In the genomic region with DNA sequence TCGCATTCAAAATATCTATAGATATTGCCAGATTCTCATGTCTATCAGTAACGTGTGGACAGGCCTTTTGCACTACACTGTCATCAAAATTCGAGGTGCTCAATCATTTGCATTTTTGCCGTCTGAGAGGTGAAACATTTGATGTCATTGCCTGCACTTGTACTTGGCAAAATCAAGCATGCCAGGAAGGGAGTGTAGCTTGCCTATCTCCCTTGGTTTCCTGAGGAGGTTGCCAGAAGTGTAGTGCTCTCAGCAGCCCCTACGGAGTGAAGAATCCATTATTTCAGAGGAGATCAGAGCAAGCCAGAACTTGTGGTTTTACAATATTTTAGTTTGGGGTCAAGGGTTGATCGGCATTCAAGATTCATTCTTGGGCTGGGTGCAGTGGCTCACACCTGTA, we compare ENCODE assay signal across 35 cellular contexts. TPM values are rescaled to one million over a fixed set of nuclear protein-coding genes. Genes with fewer than 3 reads are reported as not detected.
"Had no signal": no experiment of that assay in that cellular context is flagged by ENCODE, and none has a peak within 500 bp of the region (broad histone marks: within the 10 kb centered on the region; RNA-seq: fewer than 3 reads in every experiment).

No MANE protein-coding gene starts in this region.

- H3K27ac Mint-ChIP-seq: natural killer cell; nephron; neural progenitor cell; progenitor cell of endocrine pancreas; stimulated activated memory B cell treated with anti-CD40 and anti-IgM and Interleukin-4, amounts not matched to agents 10 μg/mL and 1 μg/mL and 100 μg/mL, for 72 hours; stimulated activated naive CD8-positive, alpha-beta T cell treated with anti-CD3 and anti-CD28 coated beads, Interleukin-15, amount 100 ng/mL, for 72 hours; type B pancreatic cell had no signal

- H3K9me3 Mint-ChIP-seq: neural progenitor cell; stimulated activated naive CD8-positive, alpha-beta T cell treated with anti-CD3 and anti-CD28 coated beads, Interleukin-15, amount 100 ng/mL, for 72 hours; type B pancreatic cell had no signal

- H3K36me3 ChIP-seq: neural progenitor cell, ovary, spleen, suprapubic skin, tibial artery, transverse colon, upper lobe of right lung, uterus had no signal

- H3K27ac ChIP-seq: neural progenitor cell, ovary, parathyroid adenoma, psoas muscle, skin epidermis, spleen, suprapubic skin, testis, tibial artery, transverse colon, upper lobe of right lung, uterus had no signal

- H3K4me1 Mint-ChIP-seq: natural killer cell; nephron; neural progenitor cell; stimulated activated naive CD8-positive, alpha-beta T cell treated with anti-CD3 and anti-CD28 coated beads, Interleukin-15, amount 100 ng/mL, for 72 hours had no signal

- DNase-seq: natural killer cell; occipital lobe; ovary; posterior cingulate gyrus; psoas muscle; right cardiac atrium; spleen; stimulated activated CD4-positive, alpha-beta T cell treated with anti-CD3 and anti-CD28 coated beads, Interleukin-12 subunit alpha, Interleukin-12 subunit beta, amount 100 ng/mL, for 4 hours; stimulated activated CD4-positive, alpha-beta T cell treated with anti-CD3 and anti-CD28 coated beads, Interleukin-1b, Interleukin-23, amount 100 ng/mL, for 48 hours; stimulated activated CD4-positive, alpha-beta T cell treated with anti-CD3 and anti-CD28 coated beads, Interleukin-4, amount 100 ng/mL, for 1 hour; stimulated activated CD4-positive, alpha-beta T cell treated with anti-CD3 and anti-CD28 coated beads, Interleukin-4, amount 100 ng/mL, for 4 hours; stimulated activated CD8-positive, alpha-beta memory T cell treated with anti-CD3 and anti-CD28 coated beads, Interleukin-4, amount 100 ng/mL, for 48 hours; stimulated activated naive CD4-positive, alpha-beta T cell; stimulated activated naive CD8-positive, alpha-beta T cell treated with anti-CD3 and anti-CD28 coated beads, Interleukin-15, amount 100 ng/mL, for 72 hours; stimulated activated naive CD8-positive, alpha-beta T cell treated with anti-CD3 and anti-CD28 coated beads, Interleukin-15, Interleukin-2, amounts not matched to agents 100 U/mL and 50 U/mL, for 24 hours; substantia nigra; testis; tibial artery; transverse colon; upper lobe of right lung; uterus had no signal

- H3K4me2 ChIP-seq: neural progenitor cell, smooth muscle cell had no signal

- H2AFZ ChIP-seq: neural progenitor cell, parathyroid adenoma had no signal

- H3K9me3 ChIP-seq: ovary, psoas muscle, suprapubic skin, testis, tibial artery, transverse colon, upper lobe of right lung, uterus had no signal

- H3K4me3 ChIP-seq: neural progenitor cell, ovary, psoas muscle, skin epidermis, smooth muscle cell, spleen, suprapubic skin, testis, tibial artery, transverse colon, upper lobe of right lung, uterus had no signal

- H3K27me3 ChIP-seq: ovary, suprapubic skin, testis, tibial artery, transverse colon, upper lobe of right lung, uterus had no signal

- H3K36me3 Mint-ChIP-seq: natural killer cell; neural progenitor cell; stimulated activated memory B cell treated with anti-CD40 and anti-IgM and Interleukin-4, amounts not matched to agents 10 μg/mL and 1 μg/mL and 100 μg/mL, for 72 hours; type B pancreatic cell had no signal

- H3K4me1 ChIP-seq: neural progenitor cell, parathyroid adenoma, suprapubic skin, testis, tibial artery, transverse colon, upper lobe of right lung, uterus had no signal

- H3K79me2 ChIP-seq: parathyroid adenoma had no signal

- ATAC-seq: natural killer cell; psoas muscle; sciatic nerve; stimulated activated memory B cell treated with anti-CD40 and anti-IgM and Interleukin-4, amounts not matched to agents 10 μg/mL and 1 μg/mL and 100 μg/mL, for 72 hours; stimulated activated naive CD8-positive, alpha-beta T cell treated with anti-CD3 and anti-CD28 coated beads, Interleukin-15, amount 100 ng/mL, for 72 hours; stimulated activated naive CD8-positive, alpha-beta T cell treated with anti-CD3 and anti-CD28 coated beads, Interleukin-15, Interleukin-2, amounts not matched to agents 100 U/mL and 50 U/mL, for 24 hours; upper lobe of right lung had no signal

- H3K4me3 Mint-ChIP-seq: natural killer cell; nephron; neural progenitor cell; stimulated activated memory B cell treated with anti-CD40 and anti-IgM and Interleukin-4, amounts not matched to agents 10 μg/mL and 1 μg/mL and 100 μg/mL, for 72 hours; stimulated activated naive CD8-positive, alpha-beta T cell treated with anti-CD3 and anti-CD28 coated beads, Interleukin-15, amount 100 ng/mL, for 72 hours; type B pancreatic cell had no signal

- H3K9ac ChIP-seq: neural progenitor cell, parathyroid adenoma had no signal

RNA-seq across cellular contexts. Expression of a gene that starts 30.2 kb away (rescaled TPM):
- total RNA-seq: natural killer cell, occipital lobe, osteoblast, ovary, progenitor cell of endocrine pancreas, renal cortical epithelial cell, right cardiac atrium, sciatic nerve, smooth muscle cell, spleen, transverse colon, upper lobe of right lung, uterus had no signal
- polyA plus RNA-seq: neural cell, ovary, smooth muscle cell, spleen, urinary bladder had no signal

RNA-seq across cellular contexts. Expression of a gene that starts 39.2 kb away (rescaled TPM):
- polyA plus RNA-seq: neural cell had no signal
